Comparison of ENCODE assay signal across 31 cellular contexts in the genomic region with DNA sequence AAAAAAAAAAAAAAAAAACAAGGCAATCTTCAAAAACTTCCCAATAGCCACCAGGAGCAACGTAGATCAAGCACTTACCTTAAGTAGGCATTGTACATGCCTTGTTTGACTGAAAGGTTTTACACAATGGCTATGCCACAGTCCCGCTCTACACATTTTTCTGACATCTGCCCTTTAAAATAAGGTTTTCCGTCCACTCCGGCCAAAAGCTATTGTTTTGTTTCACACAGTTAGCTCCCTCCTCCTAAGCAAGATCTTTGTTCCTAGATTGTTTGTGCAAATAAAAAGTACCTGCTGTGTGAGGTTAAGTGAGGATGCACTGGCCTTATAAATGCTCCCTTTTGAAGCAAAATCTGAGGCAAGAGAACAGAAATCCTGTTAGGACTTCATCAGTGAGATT. TPM values are rescaled to one million over a fixed set of nuclear protein-coding genes. Genes with fewer than 3 reads are reported as not detected.
A peak's percentile ranks its signal among the peaks of the same experiment; 100 is the strongest.
DNase-seq lines count a peak whose midpoint lies in the region; ATAC-seq and TF ChIP-seq lines count a peak whose summit lies in the region.
"Had no signal": no experiment of that assay in that cellular context is flagged by ENCODE, and none has a peak within 500 bp of the region (broad histone marks: within the 10 kb centered on the region; RNA-seq: fewer than 3 reads in every experiment).

No MANE protein-coding gene starts in this region.

- H3K27ac ChIP-seq in GM23248 (peak overlapping the region; percentile 4; the same call in 1 of the 2 replicates), cingulate gyrus (ENCODE audit: low read depth, low read length) (peak overlapping the region; percentile 4), neural progenitor cell (no peak overlapping the region)
- H3K27ac ChIP-seq in CD4-positive, alpha-beta T cell (ENCODE audit: low read depth, low read length): no peak overlapping the region
- H3K27ac ChIP-seq: BLaER1, thoracic aorta, uterus, WERI-Rb-1 had no signal

- H3K4me3 ChIP-seq in GM23248 (no peak overlapping the region), LNCaP clone FGC (ENCODE audit: low read depth, low read length) (no peak overlapping the region), neural progenitor cell (peak overlapping the region; percentile 17)
- H3K4me3 ChIP-seq: BLaER1, GM12878, heart right ventricle, thoracic aorta, uterus had no signal

- H3K9me3 ChIP-seq in GM23248 (ENCODE audit: low read depth) (no peaks in the 10 kb centered on the region), neural progenitor cell (ENCODE audit: low read depth) (no peaks in the 10 kb centered on the region)
- no peaks in the 10 kb centered on the region for H3K9me3 ChIP-seq in CD4-positive, alpha-beta T cell (ENCODE audit: control insufficient read depth, low read length)
- H3K9me3 ChIP-seq: BLaER1, heart right ventricle, thoracic aorta, uterus had no signal

- H3K36me3 Mint-ChIP-seq in neural progenitor cell: peaks cover 3% of the 10 kb centered on the region
- H3K36me3 Mint-ChIP-seq in activated CD4-positive, alpha-beta T cell treated with anti-CD3 and anti-CD28 coated beads, Interleukin-2, amount 10 ng/mL, durations not matched to agents 24 days and 14 days (ENCODE audit: low read depth): no peaks in the 10 kb centered on the region
- H3K36me3 Mint-ChIP-seq in CD4-positive, alpha-beta T cell (ENCODE audit: low read depth): no peaks in the 10 kb centered on the region
- H3K36me3 Mint-ChIP-seq: activated naive CD8-positive, alpha-beta T cell treated with anti-CD3 and anti-CD28 coated beads, Interleukin-2, amount 10 ng/mL, durations not matched to agents 7 days and 5 days; naive B cell had no signal

- ATAC-seq in CD4-positive, alpha-beta T cell (ENCODE audit: poor library complexity): no peak
- no peak for ATAC-seq in sciatic nerve
- ATAC-seq: GM12878 had no signal

- CTCF ChIA-PET in CD4-positive, alpha-beta T cell (lab: Charles Lee): no interaction called here

- H4K20me1 ChIP-seq in GM23248 (ENCODE audit: insufficient read depth): no peaks in the 10 kb centered on the region
- H4K20me1 ChIP-seq in neural progenitor cell (ENCODE audit: low read depth): peaks cover 93% of the 10 kb centered on the region

- H2AFZ ChIP-seq in GM23248 (no peak overlapping the region), neural progenitor cell (replicated peaks) (no peak overlapping the region)

- H3K9ac ChIP-seq in GM23248 (no peak overlapping the region), neural progenitor cell (no peak overlapping the region)
- H3K9ac ChIP-seq: BLaER1 had no signal

- intact Hi-C loops in activated CD4-positive, alpha-beta T cell treated with anti-CD3 and anti-CD28 coated beads, Interleukin-2, amount 10 ng/mL, durations not matched to agents 24 days and 14 days (cut with micrococcal nuclease): no loop called here
- intact Hi-C loops in CD4-positive, alpha-beta T cell (cut with DNase I, micrococcal nuclease): no loop called here
- intact Hi-C loops in sciatic nerve (cut with DNase I): no loop called here

- no peaks in the 10 kb centered on the region for H3K9me3 Mint-ChIP-seq in neural progenitor cell
- no peaks in the 10 kb centered on the region for H3K9me3 Mint-ChIP-seq in activated CD4-positive, alpha-beta T cell treated with anti-CD3 and anti-CD28 coated beads, Interleukin-2, amount 10 ng/mL, durations not matched to agents 24 days and 14 days
- no peaks in the 10 kb centered on the region for H3K9me3 Mint-ChIP-seq in CD4-positive, alpha-beta T cell
- H3K9me3 Mint-ChIP-seq: activated naive CD8-positive, alpha-beta T cell treated with anti-CD3 and anti-CD28 coated beads, Interleukin-2, amount 10 ng/mL, durations not matched to agents 7 days and 5 days; naive B cell had no signal

- in situ Hi-C loops in GM23248 (cut with MboI): no loop called here

- H3F3A ChIP-seq in GM23248 (ENCODE audit: insufficient read depth): peaks cover 31% of the 10 kb centered on the region
- peaks cover 36% of the 10 kb centered on the region for H3F3A ChIP-seq in neural progenitor cell (ENCODE audit: low read depth)

- 78 to 86% methylated on average over 4 of the region's 4 CpGs for WGBS in GM23248 (ENCODE audit: low coverage in 1 of 2, low lambda C conversion rate in 2 of 2, missing lambda C conversion rate in 2 of 2), 2 experiments

- no peaks in the 10 kb centered on the region for H3K36me3 ChIP-seq in GM23248 (ENCODE audit: low read depth)
- H3K36me3 ChIP-seq in neural progenitor cell: no peaks in the 10 kb centered on the region
- H3K36me3 ChIP-seq: heart right ventricle, thoracic aorta, uterus, WERI-Rb-1 had no signal

- POLR2A ChIA-PET in CD4-positive, alpha-beta T cell (lab: Charles Lee): no interaction called here

- peaks cover 29% of the 10 kb centered on the region for H3K4me1 ChIP-seq in GM23248 (ENCODE audit: insufficient read depth)
- peaks cover 55% of the 10 kb centered on the region for H3K4me1 ChIP-seq in neural progenitor cell
- H3K4me1 ChIP-seq: uterus had no signal

- H3K4me2 ChIP-seq in GM23248 (ENCODE audit: unreplicated experiment) (no peak overlapping the region), neural progenitor cell (peak overlapping the region; percentile 65)
- H3K4me2 ChIP-seq: BLaER1 had no signal

- H3K27me3 ChIP-seq in GM23248 (replicated peaks; ENCODE audit: insufficient read depth) (no peaks in the 10 kb centered on the region), neural progenitor cell (peaks cover 98% of the 10 kb centered on the region)
- no peaks in the 10 kb centered on the region for H3K27me3 ChIP-seq in CD4-positive, alpha-beta T cell (ENCODE audit: control insufficient read depth, insufficient read depth, low read length)
- H3K27me3 ChIP-seq: BLaER1, heart right ventricle, uterus had no signal

- peaks cover 79% of the 10 kb centered on the region for H3K79me2 ChIP-seq in GM23248 (ENCODE audit: insufficient read depth)
- H3K79me2 ChIP-seq in neural progenitor cell (ENCODE audit: low read depth): peaks cover under 1% of the 10 kb centered on the region

- peak overlapping the region; percentile 1 for H3K4me3 Mint-ChIP-seq in neural progenitor cell
- no peak overlapping the region for H3K4me3 Mint-ChIP-seq in activated CD4-positive, alpha-beta T cell treated with anti-CD3 and anti-CD28 coated beads, Interleukin-2, amount 10 ng/mL, durations not matched to agents 24 days and 14 days
- no peak overlapping the region for H3K4me3 Mint-ChIP-seq in CD4-positive, alpha-beta T cell
- H3K4me3 Mint-ChIP-seq: activated naive CD8-positive, alpha-beta T cell treated with anti-CD3 and anti-CD28 coated beads, Interleukin-2, amount 10 ng/mL, durations not matched to agents 7 days and 5 days; naive B cell had no signal

- H3K4me1 Mint-ChIP-seq in neural progenitor cell: peaks cover 77% of the 10 kb centered on the region
- H3K4me1 Mint-ChIP-seq in activated CD4-positive, alpha-beta T cell treated with anti-CD3 and anti-CD28 coated beads, Interleukin-2, amount 10 ng/mL, durations not matched to agents 24 days and 14 days: peaks cover 1% of the 10 kb centered on the region
- H3K4me1 Mint-ChIP-seq in CD4-positive, alpha-beta T cell (ENCODE audit: low read depth): no peaks in the 10 kb centered on the region
- H3K4me1 Mint-ChIP-seq: activated naive CD8-positive, alpha-beta T cell treated with anti-CD3 and anti-CD28 coated beads, Interleukin-2, amount 10 ng/mL, durations not matched to agents 7 days and 5 days had no signal

- H3K27ac Mint-ChIP-seq in neural progenitor cell: no peak overlapping the region
- H3K27ac Mint-ChIP-seq in activated CD4-positive, alpha-beta T cell treated with anti-CD3 and anti-CD28 coated beads, Interleukin-2, amount 10 ng/mL, durations not matched to agents 24 days and 14 days: no peak overlapping the region
- no peak overlapping the region for H3K27ac Mint-ChIP-seq in CD4-positive, alpha-beta T cell
- H3K27ac Mint-ChIP-seq: activated naive CD8-positive, alpha-beta T cell treated with anti-CD3 and anti-CD28 coated beads, Interleukin-2, amount 10 ng/mL, durations not matched to agents 7 days and 5 days; naive B cell had no signal

- H3K27me3 Mint-ChIP-seq in neural progenitor cell (ENCODE audit: insufficient read depth, low read depth): no peaks in the 10 kb centered on the region
- H3K27me3 Mint-ChIP-seq in activated CD4-positive, alpha-beta T cell treated with anti-CD3 and anti-CD28 coated beads, Interleukin-2, amount 10 ng/mL, durations not matched to agents 24 days and 14 days: peaks cover 26% of the 10 kb centered on the region
- peaks cover 4% of the 10 kb centered on the region for H3K27me3 Mint-ChIP-seq in CD4-positive, alpha-beta T cell
- H3K27me3 Mint-ChIP-seq: naive B cell had no signal

- H3K9me2 ChIP-seq in GM23248 (ENCODE audit: insufficient read depth): no peaks in the 10 kb centered on the region

- TF ChIP-seq CTCF in LNCaP clone FGC (IDR thresholded peaks at IDR 0.05; ENCODE audit: control insufficient read depth, extremely low read depth, insufficient read depth): no peak
- TF ChIP-seq CTCF in neural progenitor cell (IDR thresholded peaks at IDR 0.05): no peak
- no peak for TF ChIP-seq CTCF in CD4-positive, alpha-beta T cell (IDR thresholded peaks at IDR 0.05)

- DNase-seq in GM23248 (no peak), LNCaP clone FGC (ENCODE audit: low read depth) (peak; percentile 33), neural progenitor cell (ENCODE audit: low spot score) (peak; percentile 50), sciatic nerve (ENCODE audit: low spot score) (no peak)
- no peak for DNase-seq in activated CD4-positive, alpha-beta T cell treated with anti-CD3 and anti-CD28 coated beads, Interleukin-2, amount 10 ng/mL, durations not matched to agents 24 days and 14 days
- DNase-seq in CD4-positive, alpha-beta T cell: no peak
- DNase-seq: activated CD4-positive, alpha-beta T cell treated with anti-CD3 and anti-CD28 coated beads for 4 hours; activated CD8-positive, alpha-beta memory T cell treated with anti-CD3 and anti-CD28 coated beads for 24 hours; activated effector memory CD4-positive, alpha-beta T cell treated with Interleukin-2 at 50 U/mL for 16 hours; activated naive CD8-positive, alpha-beta T cell treated with anti-CD3 and anti-CD28 coated beads, Interleukin-2, amount 10 ng/mL, durations not matched to agents 7 days and 5 days; activated T-cell treated with anti-CD3 and anti-CD28 coated beads, Interleukin-2, amount 50 U/mL, for 1 hour; GOT3; heart right ventricle; KBM-7; kidney; midbrain; MM.1S; naive B cell; NCI-H2029; occipital lobe; retina; SIG-M5; small intestine; stimulated activated naive CD4-positive, alpha-beta T cell treated with Interleukin-2 at 50 U/mL for 16 hours; T1000; uterus; WERI-Rb-1 had no signal

RNA-seq across cellular contexts. Expression of gene SCD5, which starts 11.8 kb away (rescaled TPM):
- total RNA-seq in GM23248 (2014; rRNA removed; shearing (Covaris generic)): 37.6 and 39.8 TPM in 2 replicates
- polyA plus RNA-seq in GM23248 (2016; fragmentation: Nextera tagmentation; extraction: Ambion mirVana): 12.5 TPM in 2 replicates
- total RNA-seq in neural progenitor cell (ENCODE audit: low replicate concordance) (34.5 and 36.9 TPM in 2 replicates), sciatic nerve (50.6 TPM)
- total RNA-seq in activated CD4-positive, alpha-beta T cell treated with anti-CD3 and anti-CD28 coated beads, Interleukin-2, amount 10 ng/mL, durations not matched to agents 24 days and 14 days: 0.63 and 0.95 TPM in 2 replicates
- total RNA-seq in CD4-positive, alpha-beta T cell: under 1 TPM; 0.14 to 0.25 TPM

Comparison
In these comparisons a context has a peak if more than half of its experiments do, and no peak if none do; other contexts are left out.
1. DNase-seq: peak in LNCaP clone FGC (single experiment) and neural progenitor cell (single experiment); none in GM23248 (single experiment), activated CD4-positive, alpha-beta T cell treated with anti-CD3 and anti-CD28 coated beads, Interleukin-2, amount 10 ng/mL, durations not matched to agents 24 days and 14 days (single experiment), CD4-positive, alpha-beta T cell (0 of 10) and sciatic nerve (single experiment).
2. H3K27ac ChIP-seq: peak in GM23248 (single experiment) and cingulate gyrus (single experiment); none in neural progenitor cell (single experiment) and CD4-positive, alpha-beta T cell (single experiment).
3. RNA of gene SCD5, which starts 11.8 kb away (total RNA-seq): 50.6 TPM in sciatic nerve (single experiment), 37.6 to 39.8 TPM in GM23248 and 34.5 to 36.9 TPM in neural progenitor cell; 0.63 to 0.95 TPM in activated CD4-positive, alpha-beta T cell treated with anti-CD3 and anti-CD28 coated beads, Interleukin-2, amount 10 ng/mL, durations not matched to agents 24 days and 14 days and 0.14 to 0.25 TPM in CD4-positive, alpha-beta T cell; every median in the first group is over 10 times any median in the second.